In genomic region chr3:10956991-10957390, GRCh38 we compare ENCODE assay signal across 1 cellular context.
TF ChIP-seq lines count a peak whose summit lies in the region.

No MANE protein-coding gene starts in this region.

TF ChIP-seq in GM23338, 12 proteins besides CTCF, POLR2A, EP300 and RAD21 (continued from another document):
- TF ChIP-seq JUNB (IDR thresholded peaks at IDR 0.05; ENCODE audit: unreplicated experiment) (no peak), ZNF114 (CRISPR knock-in tag; IDR thresholded peaks at IDR 0.05) (no peak), ZNF331 (CRISPR knock-in tag; IDR thresholded peaks at IDR 0.05; ENCODE audit: low read depth) (no peak), REST (IDR thresholded peaks at IDR 0.05; ENCODE audit: unreplicated experiment) (no peak), NANOG (IDR thresholded peaks at IDR 0.05; ENCODE audit: borderline replicate concordance) (no peak), ETS1 (IDR thresholded peaks at IDR 0.05) (no peak), STAT1 (IDR thresholded peaks at IDR 0.05; ENCODE audit: unreplicated experiment) (no peak)
